In the genomic region with DNA sequence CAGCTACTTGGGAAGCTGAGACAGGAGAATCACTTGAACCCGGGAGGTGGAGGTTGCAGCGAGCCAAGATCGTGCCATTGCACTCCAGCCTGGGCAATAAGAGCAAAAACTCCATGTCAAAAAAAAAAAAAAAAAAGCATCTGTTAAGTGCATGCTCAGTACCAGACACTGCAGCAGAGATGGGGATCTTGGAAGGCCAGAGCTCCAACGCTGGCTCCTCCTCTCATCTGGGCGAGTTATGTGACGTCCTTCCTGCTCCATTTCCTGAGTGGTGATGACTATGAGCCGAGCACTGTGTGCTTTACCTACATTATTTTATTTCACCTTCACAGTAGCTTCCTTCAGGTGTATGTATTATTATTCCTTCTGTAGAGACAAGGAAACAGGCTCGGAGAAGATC, we compare ENCODE assay signal across 2 cellular contexts.
TF ChIP-seq lines count a peak whose summit lies in the region.

No MANE protein-coding gene starts in this region.

TF ChIP-seq in K562, 482 proteins besides CTCF, POLR2A, EP300 and RAD21:
- TF ChIP-seq STAT5B (CRISPR knock-in tag; IDR thresholded peaks at IDR 0.05) (no peak), CBX3 (IDR thresholded peaks at IDR 0.05; ENCODE audit: borderline replicate concordance in 1 of 2, low read length in 2 of 2) (no peak), NFYB (IDR thresholded peaks at IDR 0.05; ENCODE audit: extremely low read depth, insufficient read length) (no peak), CSDE1 (IDR thresholded peaks at IDR 0.05) (no peak), CBX5 (IDR thresholded peaks at IDR 0.05; ENCODE audit: borderline replicate concordance, low read depth) (no peak), CHD2 (IDR thresholded peaks at IDR 0.05; ENCODE audit: low read depth, low read length) (no peak)
- TF ChIP-seq, protein P1, sequence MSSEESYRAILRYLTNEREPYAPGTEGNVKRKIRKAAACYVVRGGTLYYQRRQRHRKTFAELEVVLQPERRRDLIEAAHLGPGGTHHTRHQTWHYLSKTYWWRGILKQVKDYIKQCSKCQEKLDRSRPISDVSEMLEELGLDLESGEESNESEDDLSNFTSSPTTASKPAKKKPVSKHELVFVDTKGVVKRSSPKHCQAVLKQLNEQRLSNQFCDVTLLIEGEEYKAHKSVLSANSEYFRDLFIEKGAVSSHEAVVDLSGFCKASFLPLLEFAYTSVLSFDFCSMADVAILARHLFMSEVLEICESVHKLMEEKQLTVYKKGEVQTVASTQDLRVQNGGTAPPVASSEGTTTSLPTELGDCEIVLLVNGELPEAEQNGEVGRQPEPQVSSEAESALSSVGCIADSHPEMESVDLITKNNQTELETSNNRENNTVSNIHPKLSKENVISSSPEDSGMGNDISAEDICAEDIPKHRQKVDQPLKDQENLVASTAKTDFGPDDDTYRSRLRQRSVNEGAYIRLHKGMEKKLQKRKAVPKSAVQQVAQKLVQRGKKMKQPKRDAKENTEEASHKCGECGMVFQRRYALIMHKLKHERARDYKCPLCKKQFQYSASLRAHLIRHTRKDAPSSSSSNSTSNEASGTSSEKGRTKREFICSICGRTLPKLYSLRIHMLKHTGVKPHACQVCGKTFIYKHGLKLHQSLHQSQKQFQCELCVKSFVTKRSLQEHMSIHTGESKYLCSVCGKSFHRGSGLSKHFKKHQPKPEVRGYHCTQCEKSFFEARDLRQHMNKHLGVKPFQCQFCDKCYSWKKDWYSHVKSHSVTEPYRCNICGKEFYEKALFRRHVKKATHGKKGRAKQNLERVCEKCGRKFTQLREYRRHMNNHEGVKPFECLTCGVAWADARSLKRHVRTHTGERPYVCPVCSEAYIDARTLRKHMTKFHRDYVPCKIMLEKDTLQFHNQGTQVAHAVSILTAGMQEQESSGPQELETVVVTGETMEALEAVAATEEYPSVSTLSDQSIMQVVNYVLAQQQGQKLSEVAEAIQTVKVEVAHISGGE (CRISPR knock-in tag; IDR thresholded peaks at IDR 0.05), result no peak
- TF ChIP-seq, protein P2, sequence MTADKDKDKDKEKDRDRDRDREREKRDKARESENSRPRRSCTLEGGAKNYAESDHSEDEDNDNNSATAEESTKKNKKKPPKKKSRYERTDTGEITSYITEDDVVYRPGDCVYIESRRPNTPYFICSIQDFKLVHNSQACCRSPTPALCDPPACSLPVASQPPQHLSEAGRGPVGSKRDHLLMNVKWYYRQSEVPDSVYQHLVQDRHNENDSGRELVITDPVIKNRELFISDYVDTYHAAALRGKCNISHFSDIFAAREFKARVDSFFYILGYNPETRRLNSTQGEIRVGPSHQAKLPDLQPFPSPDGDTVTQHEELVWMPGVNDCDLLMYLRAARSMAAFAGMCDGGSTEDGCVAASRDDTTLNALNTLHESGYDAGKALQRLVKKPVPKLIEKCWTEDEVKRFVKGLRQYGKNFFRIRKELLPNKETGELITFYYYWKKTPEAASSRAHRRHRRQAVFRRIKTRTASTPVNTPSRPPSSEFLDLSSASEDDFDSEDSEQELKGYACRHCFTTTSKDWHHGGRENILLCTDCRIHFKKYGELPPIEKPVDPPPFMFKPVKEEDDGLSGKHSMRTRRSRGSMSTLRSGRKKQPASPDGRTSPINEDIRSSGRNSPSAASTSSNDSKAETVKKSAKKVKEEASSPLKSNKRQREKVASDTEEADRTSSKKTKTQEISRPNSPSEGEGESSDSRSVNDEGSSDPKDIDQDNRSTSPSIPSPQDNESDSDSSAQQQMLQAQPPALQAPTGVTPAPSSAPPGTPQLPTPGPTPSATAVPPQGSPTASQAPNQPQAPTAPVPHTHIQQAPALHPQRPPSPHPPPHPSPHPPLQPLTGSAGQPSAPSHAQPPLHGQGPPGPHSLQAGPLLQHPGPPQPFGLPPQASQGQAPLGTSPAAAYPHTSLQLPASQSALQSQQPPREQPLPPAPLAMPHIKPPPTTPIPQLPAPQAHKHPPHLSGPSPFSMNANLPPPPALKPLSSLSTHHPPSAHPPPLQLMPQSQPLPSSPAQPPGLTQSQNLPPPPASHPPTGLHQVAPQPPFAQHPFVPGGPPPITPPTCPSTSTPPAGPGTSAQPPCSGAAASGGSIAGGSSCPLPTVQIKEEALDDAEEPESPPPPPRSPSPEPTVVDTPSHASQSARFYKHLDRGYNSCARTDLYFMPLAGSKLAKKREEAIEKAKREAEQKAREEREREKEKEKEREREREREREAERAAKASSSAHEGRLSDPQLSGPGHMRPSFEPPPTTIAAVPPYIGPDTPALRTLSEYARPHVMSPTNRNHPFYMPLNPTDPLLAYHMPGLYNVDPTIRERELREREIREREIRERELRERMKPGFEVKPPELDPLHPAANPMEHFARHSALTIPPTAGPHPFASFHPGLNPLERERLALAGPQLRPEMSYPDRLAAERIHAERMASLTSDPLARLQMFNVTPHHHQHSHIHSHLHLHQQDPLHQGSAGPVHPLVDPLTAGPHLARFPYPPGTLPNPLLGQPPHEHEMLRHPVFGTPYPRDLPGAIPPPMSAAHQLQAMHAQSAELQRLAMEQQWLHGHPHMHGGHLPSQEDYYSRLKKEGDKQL (CRISPR knock-in tag; IDR thresholded peaks at IDR 0.05; ENCODE audit: borderline replicate concordance), result no peak
- TF ChIP-seq, protein P3, sequence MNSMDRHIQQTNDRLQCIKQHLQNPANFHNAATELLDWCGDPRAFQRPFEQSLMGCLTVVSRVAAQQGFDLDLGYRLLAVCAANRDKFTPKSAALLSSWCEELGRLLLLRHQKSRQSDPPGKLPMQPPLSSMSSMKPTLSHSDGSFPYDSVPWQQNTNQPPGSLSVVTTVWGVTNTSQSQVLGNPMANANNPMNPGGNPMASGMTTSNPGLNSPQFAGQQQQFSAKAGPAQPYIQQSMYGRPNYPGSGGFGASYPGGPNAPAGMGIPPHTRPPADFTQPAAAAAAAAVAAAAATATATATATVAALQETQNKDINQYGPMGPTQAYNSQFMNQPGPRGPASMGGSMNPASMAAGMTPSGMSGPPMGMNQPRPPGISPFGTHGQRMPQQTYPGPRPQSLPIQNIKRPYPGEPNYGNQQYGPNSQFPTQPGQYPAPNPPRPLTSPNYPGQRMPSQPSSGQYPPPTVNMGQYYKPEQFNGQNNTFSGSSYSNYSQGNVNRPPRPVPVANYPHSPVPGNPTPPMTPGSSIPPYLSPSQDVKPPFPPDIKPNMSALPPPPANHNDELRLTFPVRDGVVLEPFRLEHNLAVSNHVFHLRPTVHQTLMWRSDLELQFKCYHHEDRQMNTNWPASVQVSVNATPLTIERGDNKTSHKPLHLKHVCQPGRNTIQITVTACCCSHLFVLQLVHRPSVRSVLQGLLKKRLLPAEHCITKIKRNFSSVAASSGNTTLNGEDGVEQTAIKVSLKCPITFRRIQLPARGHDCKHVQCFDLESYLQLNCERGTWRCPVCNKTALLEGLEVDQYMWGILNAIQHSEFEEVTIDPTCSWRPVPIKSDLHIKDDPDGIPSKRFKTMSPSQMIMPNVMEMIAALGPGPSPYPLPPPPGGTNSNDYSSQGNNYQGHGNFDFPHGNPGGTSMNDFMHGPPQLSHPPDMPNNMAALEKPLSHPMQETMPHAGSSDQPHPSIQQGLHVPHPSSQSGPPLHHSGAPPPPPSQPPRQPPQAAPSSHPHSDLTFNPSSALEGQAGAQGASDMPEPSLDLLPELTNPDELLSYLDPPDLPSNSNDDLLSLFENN (IDR thresholded peaks at IDR 0.05; ENCODE audit: low read depth in 2 of 2, low read length in 2 of 2), result no peak

TF ChIP-seq in GM12891, 5 proteins besides CTCF, POLR2A, EP300 and RAD21:
- no peak for TF ChIP-seq POLR2AphosphoS5 (IDR thresholded peaks at IDR 0.05; ENCODE audit: low read depth, low read length)
- TF ChIP-seq TAF1 (IDR thresholded peaks at IDR 0.05; ENCODE audit: low read depth, low read length), result no peak
- no peak for TF ChIP-seq POU2F2 (IDR thresholded peaks at IDR 0.05; ENCODE audit: low read depth, low read length)
- no peak for TF ChIP-seq PAX5 (IDR thresholded peaks at IDR 0.05; ENCODE audit: insufficient read depth, low read length, severe bottlenecking)
- TF ChIP-seq SPI1 (IDR thresholded peaks at IDR 0.05; ENCODE audit: low read depth, low read length), result no peak
